ENCODE assay signal across 26 cellular contexts in genomic region chr12:48058771-48059170, GRCh38. TPM values are rescaled to one million over a fixed set of nuclear protein-coding genes. Genes with fewer than 3 reads are reported as not detected.
DNase-seq lines count a peak whose midpoint lies in the region; ATAC-seq, FAIRE-seq and TF ChIP-seq lines count a peak whose summit lies in the region.
"Had no signal": no experiment of that assay in that cellular context is flagged by ENCODE, and none has a peak within 500 bp of the region (broad histone marks: within the 10 kb centered on the region; RNA-seq: fewer than 3 reads in every experiment).

No MANE protein-coding gene starts in this region.

- no peak overlapping the region for H2BK120ac ChIP-seq in H9 (ENCODE audit: low read depth, low read length, poor library complexity, severe bottlenecking)

- WGBS in H9 (ENCODE audit: extremely low coverage, insufficient read length, low lambda C conversion rate) = no CpG with 5 or more reads among the region's 5 CpGs

- H4K91ac ChIP-seq in H9 (ENCODE audit: insufficient read length, low read depth, low read length) = no peak overlapping the region

- H2BK12ac ChIP-seq in H9 (ENCODE audit: insufficient read length, low read depth, low read length) = no peak overlapping the region

- no peak overlapping the region for H3K23ac ChIP-seq in H9 (ENCODE audit: insufficient read length, low read depth, low read length)

- H3K27me3 ChIP-seq in HCT116 (ENCODE audit: insufficient read depth, low read length) = no peaks in the 10 kb centered on the region
- peaks cover 44% of the 10 kb centered on the region for H3K27me3 ChIP-seq in SJSA1 (replicated peaks)
- no peaks in the 10 kb centered on the region for H3K27me3 ChIP-seq in H9 (ENCODE audit: insufficient read depth, low read length)
- H3K27me3 ChIP-seq in osteoblast (ENCODE audit: insufficient read depth, low read length) = no peaks in the 10 kb centered on the region
- H3K27me3 ChIP-seq: BE2C, BLaER1 had no signal

- no peak overlapping the region for H3K14ac ChIP-seq in H9 (ENCODE audit: insufficient read depth, low read length)

- ATAC-seq in HCT116 = no peak
- ATAC-seq: GM12878 had no signal

- no peak overlapping the region for H3K56ac ChIP-seq in H9 (ENCODE audit: insufficient read length, low read depth, low read length)

- no peak overlapping the region for H4K5ac ChIP-seq in H9 (ENCODE audit: insufficient read length, low read depth, low read length)

- H3K27ac ChIP-seq in HCT116 (ENCODE audit: low read depth, low read length) (no peak overlapping the region), SJSA1 (no peak overlapping the region), H9 (ENCODE audit: insufficient read length, low read depth, low read length) (no peak overlapping the region), osteoblast (ENCODE audit: low read depth, low read length) (no peak overlapping the region), caudate nucleus (ENCODE audit: low read depth, low read length) (no peak overlapping the region)
- H3K27ac ChIP-seq: BLaER1 had no signal

- no peaks in the 10 kb centered on the region for H3K79me2 ChIP-seq in HCT116 (ENCODE audit: insufficient read depth, low read length)
- H3K79me2 ChIP-seq in H9 (ENCODE audit: insufficient read depth, low read length) = no peaks in the 10 kb centered on the region
- no peaks in the 10 kb centered on the region for H3K79me2 ChIP-seq in osteoblast (ENCODE audit: insufficient read depth, low read length)

- H3K9ac ChIP-seq in HCT116 (ENCODE audit: low read length) = no peak overlapping the region
- H3K9ac ChIP-seq in H9 (ENCODE audit: extremely low read depth, insufficient read length, low read length) = no peak overlapping the region
- H3K9ac ChIP-seq: BLaER1 had no signal

- H4K8ac ChIP-seq in H9 (replicated peaks; ENCODE audit: insufficient read length, low read depth, low read length) = no peak overlapping the region

- H3K9me3 ChIP-seq in HCT116 (ENCODE audit: control insufficient read depth in 1 of 2, insufficient read depth in 1 of 2, low read depth in 1 of 2, low read length in 2 of 2) = peaks cover 0 to 5% of the 10 kb centered on the region in 2 experiments; a peak in 2 of 4 replicates
- peaks cover 8% of the 10 kb centered on the region; the same call in 1 of the 2 replicates for H3K9me3 ChIP-seq in SJSA1 (replicated peaks)
- no peaks in the 10 kb centered on the region for H3K9me3 ChIP-seq in H9 (ENCODE audit: control insufficient read depth, low read depth, low read length)
- no peaks in the 10 kb centered on the region for H3K9me3 ChIP-seq in osteoblast (ENCODE audit: low read depth, low read length)

- BruUV-seq in HCT116 (replicated peaks; lab: Mats Ljungman, UMichigan) = TSS peak; percentile 24

- H3K4me1 Mint-ChIP-seq in H9 = no peaks in the 10 kb centered on the region
- H3K4me1 Mint-ChIP-seq: CD4-positive, alpha-beta memory T cell; CD8-positive, alpha-beta memory T cell had no signal

- RAD21 ChIA-PET in HCT116 (lab: Charles Lee; ENCODE audit: low non-redundant PET in 1 of 2, low total read pairs in 2 of 2, uncharacterized antibody in 2 of 2, unreplicated experiment in 2 of 2) = no interaction called here

- H3K36me3 ChIP-seq in HCT116 (ENCODE audit: control insufficient read depth in 1 of 2, insufficient read depth in 2 of 2, low read length in 2 of 2) (peaks cover 27 to 50% of the 10 kb centered on the region in 2 experiments), SJSA1 (no peaks in the 10 kb centered on the region), osteoblast (ENCODE audit: insufficient read depth, low read length) (peaks cover 48% of the 10 kb centered on the region)

- H4K20me1 ChIP-seq in HCT116 (ENCODE audit: insufficient read depth) = no peaks in the 10 kb centered on the region
- no peaks in the 10 kb centered on the region for H4K20me1 ChIP-seq in H9 (ENCODE audit: control insufficient read depth, insufficient read depth, insufficient read length)
- H4K20me1 ChIP-seq in osteoblast (ENCODE audit: insufficient read depth, low read length) = no peaks in the 10 kb centered on the region
- H4K20me1 ChIP-seq: BLaER1 had no signal

- no peak for TF ChIP-seq POLR2A in GM12891 (IDR thresholded peaks at IDR 0.05; ENCODE audit: low read depth, low read length)
- TF ChIP-seq POLR2A in HCT116 (IDR thresholded peaks at IDR 0.05; ENCODE audit: borderline replicate concordance, extremely low read depth, insufficient read depth, insufficient read length) = no peak

- no peak overlapping the region for H2AFZ ChIP-seq in HCT116 (ENCODE audit: low read depth, low read length, poor library complexity, severe bottlenecking)
- no peak overlapping the region for H2AFZ ChIP-seq in H9 (ENCODE audit: low read length)
- H2AFZ ChIP-seq in osteoblast (ENCODE audit: low read length) = no peak overlapping the region

- TF ChIP-seq CTCF in HCT116 (IDR thresholded peaks at IDR 0.05 in 2 of 3, conservative IDR thresholded peaks at IDR 0.05 in 1 of 3; ENCODE audit: borderline replicate concordance in 1 of 3, insufficient read depth in 1 of 3, low read depth in 2 of 3, low read length in 2 of 3) (no peak), H9 (conservative IDR thresholded peaks at IDR 0.05) (no peak), osteoblast (IDR thresholded peaks at IDR 0.05; ENCODE audit: extremely low read depth, low read depth, low read length) (no peak)

- no peak overlapping the region for H2BK5ac ChIP-seq in H9 (ENCODE audit: insufficient read length, low read length)

- H3T11ph ChIP-seq in H9 (ENCODE audit: low read length) = no peak overlapping the region

- no peaks in the 10 kb centered on the region for H3K9me3 Mint-ChIP-seq in H9

- no peak overlapping the region for H2BK20ac ChIP-seq in H9 (ENCODE audit: low read depth, low read length, poor library complexity, severe bottlenecking)

- no peak for TF ChIP-seq RAD21 in HCT116 (IDR thresholded peaks at IDR 0.05; ENCODE audit: low read depth)

- H3K4me2 ChIP-seq in HCT116 (ENCODE audit: low read length) = no peak overlapping the region
- no peak overlapping the region for H3K4me2 ChIP-seq in H9 (ENCODE audit: insufficient read depth, insufficient read length, low read length)
- H3K4me2 ChIP-seq in osteoblast (ENCODE audit: insufficient read depth, low read length) = no peak overlapping the region
- H3K4me2 ChIP-seq: BLaER1 had no signal

- H3K9me2 ChIP-seq in HCT116 (ENCODE audit: insufficient read depth) = no peaks in the 10 kb centered on the region

- DNase-seq in GM12891 (ENCODE audit: insufficient read length, low spot score) (no peak), HCT116 (ENCODE audit: low read depth, low spot score) (no peak), SJSA1 (ENCODE audit: low read depth in 1 of 2, low spot score in 2 of 2) (peak; percentile 65 to 68), H9 (no peak), osteoblast (ENCODE audit: insufficient read length, low spot score, missing footprints) (no peak), caudate nucleus (lab: John Stamatoyannopoulos, UW) (no peak)
- DNase-seq: 8988T; ACHN; BE2C; C1 segment of cervical spinal cord; CD4-positive, alpha-beta memory T cell; CD4-positive, CD25-positive, alpha-beta regulatory T cell; CD8-positive, alpha-beta memory T cell; COR-L47; DMS 273 treated with DMSO at 0.1 percent for 48 hours; DMS153; DMS53; DMS79; DND-41; EL; GDM1 had no signal

- no peak overlapping the region for H3K4ac ChIP-seq in H9 (ENCODE audit: low read depth, low read length)

- FAIRE-seq in GM12891 (lab: Jason Lieb, UNC) = peak; percentile 20
- FAIRE-seq: GM12878, GM19239 had no signal

- H2BK15ac ChIP-seq in H9 (ENCODE audit: low read depth, low read length) = no peak overlapping the region

- H2AK5ac ChIP-seq in H9 (ENCODE audit: insufficient read length, low read length) = no peak overlapping the region

- intact Hi-C loops in HCT116 (cut with micrococcal nuclease) = no loop called here

- H3K27me3 Mint-ChIP-seq in H9 (ENCODE audit: low read depth) = no peaks in the 10 kb centered on the region
- H3K27me3 Mint-ChIP-seq: CD4-positive, alpha-beta memory T cell; CD4-positive, CD25-positive, alpha-beta regulatory T cell; CD8-positive, alpha-beta memory T cell had no signal

- no peaks in the 10 kb centered on the region for H3K23me2 ChIP-seq in H9 (ENCODE audit: insufficient read length, low read depth, low read length, poor library complexity, severe bottlenecking)

- CTCF ChIA-PET in HCT116 (lab: Charles Lee) = no interaction called here

- POLR2A ChIA-PET in HCT116 (lab: Charles Lee) = no interaction called here

- H3K18ac ChIP-seq in H9 (ENCODE audit: insufficient read length, low read depth, low read length) = no peak overlapping the region

- no peak overlapping the region for H3K27ac Mint-ChIP-seq in H9
- H3K27ac Mint-ChIP-seq: CD14-positive monocyte; CD4-positive, alpha-beta memory T cell; CD4-positive, CD25-positive, alpha-beta regulatory T cell had no signal

- H3K4me3 ChIP-seq in HCT116 (replicated peaks in 1 of 2; ENCODE audit: low read depth in 1 of 2, low read length in 2 of 2) (no peak overlapping the region), SJSA1 (no peak overlapping the region), osteoblast (ENCODE audit: insufficient read depth, low read length) (no peak overlapping the region)
- H3K4me3 ChIP-seq: GM12878 had no signal

- no peak overlapping the region for H3K4me3 Mint-ChIP-seq in H9
- H3K4me3 Mint-ChIP-seq: CD14-positive monocyte; CD4-positive, alpha-beta memory T cell; CD8-positive, alpha-beta memory T cell had no signal

- H3K4me1 ChIP-seq in HCT116 (ENCODE audit: control insufficient read depth in 1 of 2, insufficient read depth in 2 of 2, low read length in 2 of 2) (no peaks in the 10 kb centered on the region), SJSA1 (replicated peaks) (no peaks in the 10 kb centered on the region), H9 (ENCODE audit: insufficient read depth, low read length) (no peaks in the 10 kb centered on the region), osteoblast (ENCODE audit: insufficient read depth, low read length) (no peaks in the 10 kb centered on the region)
- H3K4me1 ChIP-seq: BE2C, BLaER1 had no signal

- H3K79me1 ChIP-seq in H9 (ENCODE audit: insufficient read depth, low read depth, low read length, poor library complexity, severe bottlenecking) = no peaks in the 10 kb centered on the region

- peaks cover 17 to 47% (median 38%) of the 10 kb centered on the region in 3 experiments; a peak in 6 of 7 replicates for H3K36me3 Mint-ChIP-seq in H9 (ENCODE audit: insufficient read depth in 1 of 3, low read depth in 3 of 3)

TF ChIP-seq in GM12891, 5 proteins besides CTCF, POLR2A, EP300 and RAD21 (continues in another document):
- no peak for TF ChIP-seq POU2F2 (IDR thresholded peaks at IDR 0.05; ENCODE audit: low read depth, low read length)

RNA-seq across cellular contexts. Expression of gene SENP1, which starts 47.1 kb away (rescaled TPM):
- 9.4 TPM for polyA plus RNA-seq in GM12891 (2012; ENCODE audit: low read depth, missing spikeins)
- total RNA-seq in HCT116 (2021; ENCODE audit: unreplicated experiment) (17.7 TPM), H9 (2021) (28.8 and 30.1 TPM in 2 replicates), osteoblast (23.9 and 27.4 TPM in 2 replicates)
- polyA plus RNA-seq in HCT116 (2012) = 3.4 and 4.7 TPM in 2 replicates
- total RNA-seq in SJSA1 (2014; rRNA removed; shearing (Covaris generic)) = 36.2 and 49.5 TPM in 2 replicates

RNA-seq across cellular contexts. Expression of gene COL2A1, which starts 54.5 kb away (rescaled TPM):
- polyA plus RNA-seq in GM12891 (2012; ENCODE audit: low read depth, missing spikeins) = 0.12 TPM
- total RNA-seq in HCT116 (2021; ENCODE audit: unreplicated experiment) = 0.22 TPM
- polyA plus RNA-seq in HCT116 (2012) = not detected in 2 replicates
- total RNA-seq in SJSA1 (2014; rRNA removed; shearing (Covaris generic)) = not detected in 2 replicates
- total RNA-seq in H9 (2021) = 10.8 and 11.4 TPM in 2 replicates
- total RNA-seq in osteoblast = under 0.01 TPM in 2 replicates
- total RNA-seq: CD4-positive, alpha-beta memory T cell; CD4-positive, CD25-positive, alpha-beta regulatory T cell; CD8-positive, alpha-beta memory T cell had no signal
- polyA plus RNA-seq: AG04450; CD14-positive monocyte; CD4-positive, alpha-beta memory T cell; CD4-positive, CD25-positive, alpha-beta regulatory T cell; CD8-positive, alpha-beta memory T cell had no signal

Comparison
In these comparisons a context has a peak if more than half of its experiments do, and no peak if none do; other contexts are left out.
1. DNase-seq: peak in SJSA1 (2 of 2); none in GM12891 (single experiment), HCT116 (single experiment), H9 (single experiment), osteoblast (single experiment) and caudate nucleus (0 of 61).